Comparison of ENCODE assay signal across 9 cellular contexts in the genomic region with DNA sequence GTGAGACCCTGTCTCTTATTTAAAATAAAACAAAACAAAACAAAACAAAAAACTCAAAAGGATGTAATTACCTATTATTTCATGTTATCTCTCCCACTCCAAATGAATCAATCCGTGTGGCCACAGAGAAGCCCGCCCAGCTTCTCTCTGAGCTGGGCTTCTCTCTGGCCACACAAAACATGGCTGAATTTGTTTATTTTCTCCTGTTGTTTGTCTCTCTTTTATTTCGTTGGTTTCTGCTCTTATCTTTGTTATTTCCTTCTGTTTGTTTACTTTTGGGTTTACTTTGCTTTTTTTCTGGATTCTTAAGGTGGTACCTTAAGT. TPM values are rescaled to one million over a fixed set of nuclear protein-coding genes. Genes with fewer than 3 reads are reported as not detected.
DNase-seq lines count a peak whose midpoint lies in the region; ATAC-seq, FAIRE-seq and TF ChIP-seq lines count a peak whose summit lies in the region.
"Had no signal": no experiment of that assay in that cellular context is flagged by ENCODE, and none has a peak within 500 bp of the region (broad histone marks: within the 10 kb centered on the region; RNA-seq: fewer than 3 reads in every experiment).

No MANE protein-coding gene starts in this region.

- H3K27me3 ChIP-seq in DND-41 (ENCODE audit: insufficient read depth, low read length, poor library complexity) (peaks cover 36% of the 10 kb centered on the region), MG63 (no peaks in the 10 kb centered on the region), pancreas (peaks cover 0 to 10% (median 0%) of the 10 kb centered on the region in 4 donors)

- H3K4me3 ChIP-seq in DND-41 (ENCODE audit: low read depth in 1 of 2, low read length in 2 of 2), result no peak overlapping the region
- peak overlapping the region; percentile 64; the same call in 1 of the 2 replicates for H3K4me3 ChIP-seq in MG63
- no peak overlapping the region for H3K4me3 ChIP-seq in pancreas

- H3K4me1 ChIP-seq in DND-41 (ENCODE audit: insufficient read depth, low read length) (peaks cover 15% of the 10 kb centered on the region), pancreas (peaks cover 0 to 6% (median 0%) of the 10 kb centered on the region in 3 donors)

- H3K9me3 Mint-ChIP-seq in MCF 10A (ENCODE audit: unreplicated experiment), result no peaks in the 10 kb centered on the region
- no peaks in the 10 kb centered on the region for H3K9me3 Mint-ChIP-seq in neural crest cell

- no peaks in the 10 kb centered on the region for H3K79me2 ChIP-seq in DND-41 (ENCODE audit: insufficient read depth, low read length)

- H3K9me3 ChIP-seq in DND-41 (ENCODE audit: insufficient read depth, low read length, severe bottlenecking), result no peaks in the 10 kb centered on the region
- no peaks in the 10 kb centered on the region for H3K9me3 ChIP-seq in MG63
- H3K9me3 ChIP-seq in pancreas, result no peaks in the 10 kb centered on the region
- H3K9me3 ChIP-seq: prostate gland had no signal

- FAIRE-seq in pancreas (lab: Jason Lieb, UNC), result no peak

- CTCF ChIA-PET in MCF 10A (lab: Yijun Ruan, JAX), result interaction anchor here (0.5 to 3.5 kb wide), 22 partner anchors 9 to 418 kb away, joined by 3 to 21 read pairs (median 3); no protein-coding TSS in a partner anchor

- H3K4me1 Mint-ChIP-seq in MCF 10A (ENCODE audit: insufficient read depth, unreplicated experiment) (peaks cover 17% of the 10 kb centered on the region), neural crest cell (peaks cover 28% of the 10 kb centered on the region)

- H4K20me1 ChIP-seq in DND-41 (ENCODE audit: insufficient read depth, low read length), result no peaks in the 10 kb centered on the region

- WGBS in pancreas, 2 donors, result 50 to 51% methylated on average over 3 of the region's 3 CpGs

- peak overlapping the region; percentile 88 for H3K4me3 Mint-ChIP-seq in MCF 10A (ENCODE audit: unreplicated experiment)
- H3K4me3 Mint-ChIP-seq in neural crest cell, result peak overlapping the region; percentile 84

- intact Hi-C loops in MCF 10A (cut with micrococcal nuclease) (loop anchor here (1.0 to 5.0 kb wide), 6 partner anchors 16 to 387 kb away; no protein-coding TSS in a partner anchor), pancreas (cut with DNase I) (loop anchor here in 2 of 3 donors (5.0 kb wide), 1 partner anchor 385 kb away; no protein-coding TSS in a partner anchor)

- peak overlapping the region; percentile 63 for H3K4me2 ChIP-seq in DND-41 (ENCODE audit: insufficient read depth, low read length)

- H3K36me3 Mint-ChIP-seq in MCF 10A (ENCODE audit: insufficient read depth, unreplicated experiment), result peaks cover under 1% of the 10 kb centered on the region
- H3K36me3 Mint-ChIP-seq in neural crest cell (ENCODE audit: low read depth), result no peaks in the 10 kb centered on the region

- H3K9ac ChIP-seq in DND-41 (ENCODE audit: low read depth, low read length), result no peak overlapping the region

- no peak for TF ChIP-seq CTCF in DND-41 (IDR thresholded peaks at IDR 0.05; ENCODE audit: borderline replicate concordance, extremely low read depth, low read length, poor library complexity, severe bottlenecking)
- no peak for TF ChIP-seq CTCF in MCF 10A (IDR thresholded peaks at IDR 0.05; ENCODE audit: unreplicated experiment)
- TF ChIP-seq CTCF in neural crest cell (conservative IDR thresholded peaks at IDR 0.05), result peak; percentile 36
- no peak for TF ChIP-seq CTCF in pancreas (IDR thresholded peaks at IDR 0.05)
- no peak for TF ChIP-seq CTCF in GM10266 (IDR thresholded peaks at IDR 0.05; ENCODE audit: control insufficient read depth, insufficient read depth, low read depth, missing control alignments)

- peak; percentile 30; the same call in 2 of the 3 replicates for ATAC-seq in DND-41 (ENCODE audit: insufficient read depth, low read depth)
- ATAC-seq in pancreas, result no peak

- H3K27me3 Mint-ChIP-seq in MCF 10A (ENCODE audit: insufficient read depth, unreplicated experiment) (no peaks in the 10 kb centered on the region), neural crest cell (ENCODE audit: low read depth) (peaks cover 83% of the 10 kb centered on the region)

- POLR2A ChIA-PET in MCF 10A (lab: Yijun Ruan, JAX), result interaction anchor here (0.7 to 3.3 kb wide), 11 partner anchors 11 to 445 kb away, joined by 3 to 58 read pairs (median 4); a partner anchor contains a TSS

- no peak overlapping the region for H2AFZ ChIP-seq in DND-41 (ENCODE audit: low read depth, low read length)

- H3K27ac ChIP-seq in DND-41 (ENCODE audit: low read length), result no peak overlapping the region
- no peak overlapping the region for H3K27ac ChIP-seq in pancreas
- H3K27ac ChIP-seq: prostate gland had no signal

- H3K27ac Mint-ChIP-seq in MCF 10A (ENCODE audit: low read depth, unreplicated experiment), result peak overlapping the region; percentile 52
- H3K27ac Mint-ChIP-seq in neural crest cell (ENCODE audit: unreplicated experiment), result no peak overlapping the region

- H3K36me3 ChIP-seq in DND-41 (ENCODE audit: insufficient read depth, low read length), result no peaks in the 10 kb centered on the region
- no peaks in the 10 kb centered on the region for H3K36me3 ChIP-seq in MG63
- H3K36me3 ChIP-seq in pancreas, result no peaks in the 10 kb centered on the region
- H3K36me3 ChIP-seq: prostate gland had no signal

- BruUV-seq in MCF 10A (replicated peaks; lab: Mats Ljungman, UMichigan), result no TSS peak

- DNase-seq in DND-41 (no peak), MG63 (no peak), MCF 10A (ENCODE audit: unreplicated experiment) (no peak), neural crest cell (ENCODE audit: low read depth, low spot score) (no peak), glomerular visceral epithelial cell (ENCODE audit: extremely low spot score) (no peak), pancreas (no peak), dermis blood vessel endothelial cell (no peak), GM10266 (ENCODE audit: extremely low spot score) (no peak)

RNA-seq across cellular contexts. Expression of a gene that starts 1.5 kb away (rescaled TPM):
- total RNA-seq in MG63 (2014; rRNA removed; shearing (Covaris generic); ENCODE audit: low replicate concordance), result 14.5 and 20.9 TPM in 2 replicates
- 17.3 and 20.0 TPM in 2 replicates for total RNA-seq in MCF 10A (2022)
- 0.84 TPM in 2 replicates for total RNA-seq in neural crest cell
- under 1 TPM in 5 of 6 donors, not detected in 1; 0.19 to 0.59 (median 0.28) TPM for total RNA-seq in pancreas
- polyA plus RNA-seq in pancreas, result under 1 TPM; 0.27 to 0.33 TPM
- total RNA-seq in dermis blood vessel endothelial cell, result 0.23 and 1.4 TPM in 2 replicates

RNA-seq across cellular contexts. Expression of a gene that starts 23.1 kb away (rescaled TPM):
- 5,826 and 9,166 TPM in 2 replicates for total RNA-seq in MG63 (2014; rRNA removed; shearing (Covaris generic); ENCODE audit: low replicate concordance)
- total RNA-seq in MCF 10A (2022) (3,313 and 3,349 TPM in 2 replicates), neural crest cell (1,431 and 1,563 TPM in 2 replicates), pancreas (100 to 1,000 TPM; 134 to 700 (median 213) TPM), dermis blood vessel endothelial cell (6,829 and 7,745 TPM in 2 replicates)
- polyA plus RNA-seq in pancreas, result 1,000 to 10,000 TPM in 1 of 2 donors, 100 to 1,000 TPM in 1; 585 to 1,099 TPM
